24 cellular contexts compared by ENCODE assay signal in the genomic region with DNA sequence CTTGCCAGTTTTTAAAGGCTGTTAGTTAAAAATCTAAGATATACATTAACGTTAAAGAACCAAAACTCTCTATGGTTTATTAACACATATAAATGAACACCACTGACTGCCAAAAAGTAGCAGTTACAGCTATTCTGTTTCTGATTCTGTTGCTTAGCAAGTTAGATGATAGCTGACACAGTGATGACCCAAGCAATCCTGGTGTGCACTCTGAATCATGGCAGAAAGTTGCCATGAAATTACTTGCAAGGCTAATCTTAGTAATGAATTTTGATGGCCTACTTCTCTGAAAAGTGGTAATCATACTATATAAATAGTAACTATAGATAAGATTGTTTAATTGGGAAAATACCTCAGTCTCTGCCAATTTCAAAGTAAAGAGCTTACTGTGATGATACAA. TPM values are rescaled to one million over a fixed set of nuclear protein-coding genes. Genes with fewer than 3 reads are reported as not detected.
DNase-seq lines count a peak whose midpoint lies in the region; ATAC-seq and TF ChIP-seq lines count a peak whose summit lies in the region.
"Had no signal": no experiment of that assay in that cellular context is flagged by ENCODE, and none has a peak within 500 bp of the region (broad histone marks: within the 10 kb centered on the region; RNA-seq: fewer than 3 reads in every experiment).

No MANE protein-coding gene starts in this region.

- no peak overlapping the region for H2AK5ac ChIP-seq in mesenchymal stem cell (ENCODE audit: low read length, severe bottlenecking)

- no peak overlapping the region for H2BK5ac ChIP-seq in mesenchymal stem cell (ENCODE audit: low read depth, low read length, poor library complexity, severe bottlenecking)

- peak overlapping the region; percentile 58 for H3K9ac ChIP-seq in mesenchymal stem cell (ENCODE audit: low read length)

- H2BK120ac ChIP-seq in mesenchymal stem cell (ENCODE audit: low read depth, low read length), result no peak overlapping the region

- H3K36me3 ChIP-seq in MG63, result peaks cover 26% of the 10 kb centered on the region
- peaks cover 4 to 25% of the 10 kb centered on the region in 2 experiments for H3K36me3 ChIP-seq in mesenchymal stem cell (ENCODE audit: control insufficient read depth in 1 of 2, insufficient read depth in 2 of 2, low read depth in 1 of 2, low read length in 2 of 2)

- H3K79me1 ChIP-seq in mesenchymal stem cell (replicated peaks; ENCODE audit: low read length, poor library complexity, severe bottlenecking), result peaks cover 14% of the 10 kb centered on the region

- no peak overlapping the region for H3K14ac ChIP-seq in mesenchymal stem cell (ENCODE audit: low read length in 2 of 2)

- no peak overlapping the region for H3K23ac ChIP-seq in mesenchymal stem cell (ENCODE audit: low read length in 2 of 2)

- no peak overlapping the region for H3K27ac ChIP-seq in mesenchymal stem cell (ENCODE audit: low read length, poor library complexity, severe bottlenecking)
- H3K27ac ChIP-seq: suprapubic skin had no signal

- H3K4me2 ChIP-seq in mesenchymal stem cell (ENCODE audit: low read length, poor library complexity, severe bottlenecking), result no peak overlapping the region

- no peak overlapping the region for H2BK12ac ChIP-seq in mesenchymal stem cell (ENCODE audit: low read length in 2 of 2)

- TF ChIP-seq CTCF in AG10803 (conservative IDR thresholded peaks at IDR 0.05; ENCODE audit: low read length), result no peak

- no CpG with 5 or more reads among the region's 1 CpG for WGBS in mesenchymal stem cell

- no peaks in the 10 kb centered on the region for H3K4me1 ChIP-seq in mesenchymal stem cell (ENCODE audit: control insufficient read depth, insufficient read depth, low read depth, low read length)

- no peak overlapping the region for H4K8ac ChIP-seq in mesenchymal stem cell (ENCODE audit: low read length)

- ATAC-seq in GM21367 (IDR thresholded peaks at IDR 0.05; ENCODE audit: unreplicated experiment) (no peak), HG02588 (IDR thresholded peaks at IDR 0.05; ENCODE audit: unreplicated experiment) (no peak)
- ATAC-seq: esophagus mucosa; natural killer cell treated with Interleukin-12 subunit alpha and Interleukin-12 subunit beta and Interleukin-15 and Interleukin-18, amount 100 ng/mL, for 72 hours had no signal

- H3K4ac ChIP-seq in mesenchymal stem cell (ENCODE audit: low read depth in 1 of 2, low read length in 2 of 2), result no peak overlapping the region

- H3K4me3 ChIP-seq in AG10803 (ENCODE audit: low read length) (no peak overlapping the region), MG63 (no peak overlapping the region), mesenchymal stem cell (ENCODE audit: insufficient read depth in 1 of 2, low read depth in 1 of 2, low read length in 2 of 2) (no peak overlapping the region)
- H3K4me3 ChIP-seq: suprapubic skin had no signal

- H2BK15ac ChIP-seq in mesenchymal stem cell (ENCODE audit: low read depth, poor library complexity, severe bottlenecking), result no peak overlapping the region

- no peak overlapping the region for H4K91ac ChIP-seq in mesenchymal stem cell (ENCODE audit: low read length)

- no peaks in the 10 kb centered on the region for H3K27me3 ChIP-seq in MG63
- H3K27me3 ChIP-seq in mesenchymal stem cell (ENCODE audit: control insufficient read depth in 1 of 2, insufficient read depth in 1 of 2, low read length in 2 of 2), result no peaks in the 10 kb centered on the region
- H3K27me3 ChIP-seq: suprapubic skin had no signal

- H3K9me3 ChIP-seq in MG63 (no peaks in the 10 kb centered on the region), mesenchymal stem cell (ENCODE audit: control insufficient read depth, low read length) (peaks cover 8% of the 10 kb centered on the region)
- H3K9me3 ChIP-seq: suprapubic skin had no signal

- DNase-seq in AG10803 (ENCODE audit: low read depth) (peak; percentile 25), MG63 (peak; percentile 5), fibroblast of gingiva (ENCODE audit: low read depth) (peak; percentile 7), mesenchymal stem cell (no peak), GOT3 (lab: John Stamatoyannopoulos, UW) (no peak), SHP77 (lab: John Stamatoyannopoulos, UW) (no peak)
- DNase-seq: ACHN; activated CD4-positive, alpha-beta T cell treated with anti-CD3 and anti-CD28 coated beads for 4 hours; activated effector memory CD4-positive, alpha-beta T cell treated with anti-CD3 and anti-CD28 coated beads, Interleukin-2, amount 50 U/mL, for 16 hours; CD4-positive, alpha-beta memory T cell; effector CD4-positive, alpha-beta T cell; hippocampal formation; islet precursor cell; KBM-7; NCI-H1092; NCI-H2029; NCI-H446 treated with DMSO at 0.1 percent for 48 hours; posterior cingulate gyrus; stimulated activated CD4-positive, alpha-beta T cell treated with anti-CD3 and anti-CD28 coated beads, Interleukin-12 subunit alpha, Interleukin-12 subunit beta, amount 100 ng/mL, for 4 hours had no signal

- H2AFZ ChIP-seq in mesenchymal stem cell (ENCODE audit: low read depth, low read length), result no peak overlapping the region

- H3K18ac ChIP-seq in mesenchymal stem cell (ENCODE audit: low read depth in 1 of 2, low read length in 2 of 2), result no peak overlapping the region

RNA-seq across cellular contexts. Expression of gene ROCK2, which starts 57.7 kb away (rescaled TPM):
- 15.9 and 19.7 TPM in 2 replicates for total RNA-seq in MG63 (2014; rRNA removed; shearing (Covaris generic); ENCODE audit: low replicate concordance)
- 27.3 TPM for polyA plus RNA-seq in mesenchymal stem cell (2013, experiment 1 of 2)
- polyA plus RNA-seq in mesenchymal stem cell (2013, experiment 2 of 2), result 25.6 TPM

Comparison
In these comparisons a context has a peak if more than half of its experiments do, and no peak if none do; other contexts are left out.
1. DNase-seq: peak in AG10803 (single experiment), MG63 (single experiment) and fibroblast of gingiva (single experiment); none in mesenchymal stem cell (single experiment), GOT3 (single experiment) and SHP77 (0 of 2).